1 cellular context compared by ENCODE assay signal in the genomic region with DNA sequence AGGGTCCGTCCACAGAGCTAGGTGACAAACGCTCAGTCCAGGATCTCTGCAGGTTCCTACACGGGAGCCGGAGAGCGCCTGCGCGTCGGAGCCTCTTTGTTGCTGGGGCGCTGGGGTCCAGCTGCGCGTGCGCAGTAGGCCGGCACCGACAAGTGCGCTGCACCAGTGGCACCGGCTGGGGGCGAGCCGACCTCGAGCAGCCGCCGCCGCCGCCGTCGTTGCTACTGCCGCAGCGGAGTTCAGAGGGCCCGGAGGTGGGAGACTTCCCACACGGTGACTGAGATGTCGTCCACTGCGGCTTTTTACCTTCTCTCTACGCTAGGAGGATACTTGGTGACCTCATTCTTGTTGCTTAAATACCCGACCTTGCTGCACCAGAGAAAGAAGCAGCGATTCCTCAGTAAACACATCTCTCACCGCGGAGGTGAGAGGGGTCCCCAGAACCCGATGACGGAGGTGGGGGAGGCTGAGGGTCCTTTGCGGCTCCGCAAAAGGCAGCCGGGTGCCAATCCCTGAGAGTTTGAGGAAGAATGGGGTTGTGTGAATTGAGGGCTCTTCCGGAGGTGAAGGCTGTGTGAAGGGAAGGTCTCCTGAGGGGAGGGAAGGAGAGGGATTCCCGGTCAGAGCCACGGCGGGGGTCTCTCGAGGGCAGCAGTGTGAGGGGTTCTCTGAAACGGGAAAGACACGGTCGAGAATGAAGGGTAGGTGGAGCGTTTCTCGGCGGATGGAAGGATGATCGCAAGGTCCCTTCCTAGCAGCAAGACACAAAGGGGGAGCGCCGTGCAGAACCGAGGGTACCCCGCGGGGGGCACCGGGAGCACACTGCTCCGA.
TF ChIP-seq lines count a peak whose summit lies in the region.

A gene (plus strand): TSS at position 184 of the 831 bp plus-strand sequence. CDS start 99 bp downstream, at position 283.

TF ChIP-seq in HepG2, 621 proteins besides CTCF, POLR2A, EP300 and RAD21 (continued from another document and continues in another):
- TF ChIP-seq, protein P1, sequence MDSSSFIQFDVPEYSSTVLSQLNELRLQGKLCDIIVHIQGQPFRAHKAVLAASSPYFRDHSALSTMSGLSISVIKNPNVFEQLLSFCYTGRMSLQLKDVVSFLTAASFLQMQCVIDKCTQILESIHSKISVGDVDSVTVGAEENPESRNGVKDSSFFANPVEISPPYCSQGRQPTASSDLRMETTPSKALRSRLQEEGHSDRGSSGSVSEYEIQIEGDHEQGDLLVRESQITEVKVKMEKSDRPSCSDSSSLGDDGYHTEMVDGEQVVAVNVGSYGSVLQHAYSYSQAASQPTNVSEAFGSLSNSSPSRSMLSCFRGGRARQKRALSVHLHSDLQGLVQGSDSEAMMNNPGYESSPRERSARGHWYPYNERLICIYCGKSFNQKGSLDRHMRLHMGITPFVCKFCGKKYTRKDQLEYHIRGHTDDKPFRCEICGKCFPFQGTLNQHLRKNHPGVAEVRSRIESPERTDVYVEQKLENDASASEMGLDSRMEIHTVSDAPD (CRISPR knock-in tag; IDR thresholded peaks at IDR 0.05) = peak; percentile 52; the same call in 1 of the 2 replicates
- TF ChIP-seq PHF5A (CRISPR knock-in tag; IDR thresholded peaks at IDR 0.05; ENCODE audit: low read depth, unreplicated experiment) (peak; percentile 36), DR1 (CRISPR knock-in tag; IDR thresholded peaks at IDR 0.05) (no peak), MTF1 (CRISPR knock-in tag; IDR thresholded peaks at IDR 0.05) (no peak), ZNF224 (CRISPR knock-in tag; IDR thresholded peaks at IDR 0.05) (0 out of 2 replicates have a peak, but pooled peaks have one; percentile 19), XBP1 (CRISPR knock-in tag; IDR thresholded peaks at IDR 0.05) (no peak), ZFP90 (CRISPR knock-in tag; IDR thresholded peaks at IDR 0.05; ENCODE audit: borderline replicate concordance) (peak; percentile 72; the same call in 1 of the 2 replicates), ZNF232 (CRISPR knock-in tag; IDR thresholded peaks at IDR 0.05; ENCODE audit: borderline replicate concordance) (no peak; the same call in 1 of the 2 replicates), ZNF354B (CRISPR knock-in tag; IDR thresholded peaks at IDR 0.05) (peak; percentile 90; the same call in 1 of the 2 replicates), RBFOX2 (IDR thresholded peaks at IDR 0.05; ENCODE audit: low read depth, low read length) (peak; percentile 82), SMAD3 (CRISPR knock-in tag; IDR thresholded peaks at IDR 0.05) (peak; percentile 68; the same call in 1 of the 2 replicates), KAT8 (CRISPR knock-in tag; IDR thresholded peaks at IDR 0.05) (peak; percentile 68; the same call in 1 of the 2 replicates), SALL2 (CRISPR knock-in tag; IDR thresholded peaks at IDR 0.05) (0 out of 2 replicates have a peak, but pooled peaks have one; percentile 74), YEATS4 (CRISPR knock-in tag; IDR thresholded peaks at IDR 0.05; ENCODE audit: borderline replicate concordance) (peak; percentile 41; the same call in 1 of the 2 replicates), ISX (CRISPR knock-in tag; conservative IDR thresholded peaks at IDR 0.05) (no peak), NONO (IDR thresholded peaks at IDR 0.05) (no peak), NONO (CRISPR knock-in tag; conservative IDR thresholded peaks at IDR 0.05) (no peak), MED8 (CRISPR knock-in tag; IDR thresholded peaks at IDR 0.05; ENCODE audit: insufficient replicate concordance) (no peak), TEAD2 (CRISPR knock-in tag; IDR thresholded peaks at IDR 0.05) (no peak), MATR3 (CRISPR knock-in tag; IDR thresholded peaks at IDR 0.05) (no peak), RAD51 (IDR thresholded peaks at IDR 0.05; ENCODE audit: borderline replicate concordance) (no peak), ZNF282 (IDR thresholded peaks at IDR 0.05; ENCODE audit: partially characterized antibody) (no peak), POLR2AphosphoS5 (IDR thresholded peaks at IDR 0.05; ENCODE audit: low read depth, low read length) (peak; percentile 96), JUN (CRISPR knock-in tag; IDR thresholded peaks at IDR 0.05) (peak; percentile 76; the same call in 1 of the 2 replicates), RARA (CRISPR knock-in tag; IDR thresholded peaks at IDR 0.05) (peak; percentile 25; the same call in 1 of the 2 replicates), ZNF432 (CRISPR knock-in tag; IDR thresholded peaks at IDR 0.05; ENCODE audit: borderline replicate concordance) (no peak), SAP130 (CRISPR knock-in tag; IDR thresholded peaks at IDR 0.05; ENCODE audit: low read depth) (peak; percentile 75), BCL6 (CRISPR knock-in tag; IDR thresholded peaks at IDR 0.05) (peak; percentile 43), ZNF614 (CRISPR knock-in tag; IDR thresholded peaks at IDR 0.05; ENCODE audit: borderline replicate concordance) (peak; percentile 43), FOXC1 (CRISPR knock-in tag; IDR thresholded peaks at IDR 0.05; ENCODE audit: borderline replicate concordance) (no peak; the same call in none of the 2 replicates), NFATC3 (CRISPR knock-in tag; IDR thresholded peaks at IDR 0.05) (0 out of 2 replicates have a peak, but pooled peaks have one; percentile 6), SMYD3 (CRISPR knock-in tag; IDR thresholded peaks at IDR 0.05) (peak; percentile 92), ZNF883 (CRISPR knock-in tag; IDR thresholded peaks at IDR 0.05; ENCODE audit: not compliant biosample characterization) (peak; percentile 21), NFKB2 (CRISPR knock-in tag; IDR thresholded peaks at IDR 0.05; ENCODE audit: borderline replicate concordance) (peak; percentile 17; the same call in 1 of the 2 replicates)
- TF ChIP-seq, protein P2, sequence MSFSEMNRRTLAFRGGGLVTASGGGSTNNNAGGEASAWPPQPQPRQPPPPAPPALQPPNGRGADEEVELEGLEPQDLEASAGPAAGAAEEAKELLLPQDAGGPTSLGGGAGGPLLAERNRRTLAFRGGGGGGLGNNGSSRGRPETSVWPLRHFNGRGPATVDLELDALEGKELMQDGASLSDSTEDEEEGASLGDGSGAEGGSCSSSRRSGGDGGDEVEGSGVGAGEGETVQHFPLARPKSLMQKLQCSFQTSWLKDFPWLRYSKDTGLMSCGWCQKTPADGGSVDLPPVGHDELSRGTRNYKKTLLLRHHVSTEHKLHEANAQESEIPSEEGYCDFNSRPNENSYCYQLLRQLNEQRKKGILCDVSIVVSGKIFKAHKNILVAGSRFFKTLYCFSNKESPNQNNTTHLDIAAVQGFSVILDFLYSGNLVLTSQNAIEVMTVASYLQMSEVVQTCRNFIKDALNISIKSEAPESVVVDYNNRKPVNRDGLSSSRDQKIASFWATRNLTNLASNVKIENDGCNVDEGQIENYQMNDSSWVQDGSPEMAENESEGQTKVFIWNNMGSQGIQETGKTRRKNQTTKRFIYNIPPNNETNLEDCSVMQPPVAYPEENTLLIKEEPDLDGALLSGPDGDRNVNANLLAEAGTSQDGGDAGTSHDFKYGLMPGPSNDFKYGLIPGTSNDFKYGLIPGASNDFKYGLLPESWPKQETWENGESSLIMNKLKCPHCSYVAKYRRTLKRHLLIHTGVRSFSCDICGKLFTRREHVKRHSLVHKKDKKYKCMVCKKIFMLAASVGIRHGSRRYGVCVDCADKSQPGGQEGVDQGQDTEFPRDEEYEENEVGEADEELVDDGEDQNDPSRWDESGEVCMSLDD (CRISPR knock-in tag; IDR thresholded peaks at IDR 0.05; ENCODE audit: borderline replicate concordance) = peak; percentile 73; the same call in 1 of the 2 replicates
- TF ChIP-seq, protein P3, sequence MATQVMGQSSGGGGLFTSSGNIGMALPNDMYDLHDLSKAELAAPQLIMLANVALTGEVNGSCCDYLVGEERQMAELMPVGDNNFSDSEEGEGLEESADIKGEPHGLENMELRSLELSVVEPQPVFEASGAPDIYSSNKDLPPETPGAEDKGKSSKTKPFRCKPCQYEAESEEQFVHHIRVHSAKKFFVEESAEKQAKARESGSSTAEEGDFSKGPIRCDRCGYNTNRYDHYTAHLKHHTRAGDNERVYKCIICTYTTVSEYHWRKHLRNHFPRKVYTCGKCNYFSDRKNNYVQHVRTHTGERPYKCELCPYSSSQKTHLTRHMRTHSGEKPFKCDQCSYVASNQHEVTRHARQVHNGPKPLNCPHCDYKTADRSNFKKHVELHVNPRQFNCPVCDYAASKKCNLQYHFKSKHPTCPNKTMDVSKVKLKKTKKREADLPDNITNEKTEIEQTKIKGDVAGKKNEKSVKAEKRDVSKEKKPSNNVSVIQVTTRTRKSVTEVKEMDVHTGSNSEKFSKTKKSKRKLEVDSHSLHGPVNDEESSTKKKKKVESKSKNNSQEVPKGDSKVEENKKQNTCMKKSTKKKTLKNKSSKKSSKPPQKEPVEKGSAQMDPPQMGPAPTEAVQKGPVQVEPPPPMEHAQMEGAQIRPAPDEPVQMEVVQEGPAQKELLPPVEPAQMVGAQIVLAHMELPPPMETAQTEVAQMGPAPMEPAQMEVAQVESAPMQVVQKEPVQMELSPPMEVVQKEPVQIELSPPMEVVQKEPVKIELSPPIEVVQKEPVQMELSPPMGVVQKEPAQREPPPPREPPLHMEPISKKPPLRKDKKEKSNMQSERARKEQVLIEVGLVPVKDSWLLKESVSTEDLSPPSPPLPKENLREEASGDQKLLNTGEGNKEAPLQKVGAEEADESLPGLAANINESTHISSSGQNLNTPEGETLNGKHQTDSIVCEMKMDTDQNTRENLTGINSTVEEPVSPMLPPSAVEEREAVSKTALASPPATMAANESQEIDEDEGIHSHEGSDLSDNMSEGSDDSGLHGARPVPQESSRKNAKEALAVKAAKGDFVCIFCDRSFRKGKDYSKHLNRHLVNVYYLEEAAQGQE (IDR thresholded peaks at IDR 0.05; ENCODE audit: borderline replicate concordance in 1 of 2, low read depth in 1 of 2, low read length in 2 of 2) = peak in 1 of 2 experiments; percentile 10; a peak in 1 of 4 replicates
- TF ChIP-seq, protein P4, sequence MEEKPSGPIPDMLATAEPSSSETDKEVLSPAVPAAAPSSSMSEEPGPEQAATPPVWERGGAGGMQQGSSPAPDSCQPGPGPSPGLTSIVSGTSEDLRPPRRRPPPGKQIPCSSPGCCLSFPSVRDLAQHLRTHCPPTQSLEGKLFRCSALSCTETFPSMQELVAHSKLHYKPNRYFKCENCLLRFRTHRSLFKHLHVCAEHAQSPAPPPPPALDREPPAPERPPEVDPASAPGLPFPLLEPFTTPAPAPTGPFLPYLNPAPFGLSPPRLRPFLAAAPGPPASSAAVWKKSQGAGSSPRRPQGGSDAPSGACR (CRISPR knock-in tag; IDR thresholded peaks at IDR 0.05) = 0 out of 2 replicates have a peak, but pooled peaks have one; percentile 60
- TF ChIP-seq, protein P5, sequence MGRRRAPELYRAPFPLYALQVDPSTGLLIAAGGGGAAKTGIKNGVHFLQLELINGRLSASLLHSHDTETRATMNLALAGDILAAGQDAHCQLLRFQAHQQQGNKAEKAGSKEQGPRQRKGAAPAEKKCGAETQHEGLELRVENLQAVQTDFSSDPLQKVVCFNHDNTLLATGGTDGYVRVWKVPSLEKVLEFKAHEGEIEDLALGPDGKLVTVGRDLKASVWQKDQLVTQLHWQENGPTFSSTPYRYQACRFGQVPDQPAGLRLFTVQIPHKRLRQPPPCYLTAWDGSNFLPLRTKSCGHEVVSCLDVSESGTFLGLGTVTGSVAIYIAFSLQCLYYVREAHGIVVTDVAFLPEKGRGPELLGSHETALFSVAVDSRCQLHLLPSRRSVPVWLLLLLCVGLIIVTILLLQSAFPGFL (CRISPR knock-in tag; IDR thresholded peaks at IDR 0.05) = no peak
- TF ChIP-seq, protein P6, sequence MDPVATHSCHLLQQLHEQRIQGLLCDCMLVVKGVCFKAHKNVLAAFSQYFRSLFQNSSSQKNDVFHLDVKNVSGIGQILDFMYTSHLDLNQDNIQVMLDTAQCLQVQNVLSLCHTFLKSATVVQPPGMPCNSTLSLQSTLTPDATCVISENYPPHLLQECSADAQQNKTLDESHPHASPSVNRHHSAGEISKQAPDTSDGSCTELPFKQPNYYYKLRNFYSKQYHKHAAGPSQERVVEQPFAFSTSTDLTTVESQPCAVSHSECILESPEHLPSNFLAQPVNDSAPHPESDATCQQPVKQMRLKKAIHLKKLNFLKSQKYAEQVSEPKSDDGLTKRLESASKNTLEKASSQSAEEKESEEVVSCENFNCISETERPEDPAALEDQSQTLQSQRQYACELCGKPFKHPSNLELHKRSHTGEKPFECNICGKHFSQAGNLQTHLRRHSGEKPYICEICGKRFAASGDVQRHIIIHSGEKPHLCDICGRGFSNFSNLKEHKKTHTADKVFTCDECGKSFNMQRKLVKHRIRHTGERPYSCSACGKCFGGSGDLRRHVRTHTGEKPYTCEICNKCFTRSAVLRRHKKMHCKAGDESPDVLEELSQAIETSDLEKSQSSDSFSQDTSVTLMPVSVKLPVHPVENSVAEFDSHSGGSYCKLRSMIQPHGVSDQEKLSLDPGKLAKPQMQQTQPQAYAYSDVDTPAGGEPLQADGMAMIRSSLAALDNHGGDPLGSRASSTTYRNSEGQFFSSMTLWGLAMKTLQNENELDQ (CRISPR knock-in tag; IDR thresholded peaks at IDR 0.05; ENCODE audit: borderline replicate concordance) = no peak
- TF ChIP-seq, protein P7, sequence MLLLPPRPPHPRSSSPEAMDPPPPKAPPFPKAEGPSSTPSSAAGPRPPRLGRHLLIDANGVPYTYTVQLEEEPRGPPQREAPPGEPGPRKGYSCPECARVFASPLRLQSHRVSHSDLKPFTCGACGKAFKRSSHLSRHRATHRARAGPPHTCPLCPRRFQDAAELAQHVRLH (CRISPR knock-in tag; IDR thresholded peaks at IDR 0.05; ENCODE audit: borderline replicate concordance, low read depth) = peak; percentile 55; the same call in 1 of the 2 replicates
- TF ChIP-seq, protein P8, sequence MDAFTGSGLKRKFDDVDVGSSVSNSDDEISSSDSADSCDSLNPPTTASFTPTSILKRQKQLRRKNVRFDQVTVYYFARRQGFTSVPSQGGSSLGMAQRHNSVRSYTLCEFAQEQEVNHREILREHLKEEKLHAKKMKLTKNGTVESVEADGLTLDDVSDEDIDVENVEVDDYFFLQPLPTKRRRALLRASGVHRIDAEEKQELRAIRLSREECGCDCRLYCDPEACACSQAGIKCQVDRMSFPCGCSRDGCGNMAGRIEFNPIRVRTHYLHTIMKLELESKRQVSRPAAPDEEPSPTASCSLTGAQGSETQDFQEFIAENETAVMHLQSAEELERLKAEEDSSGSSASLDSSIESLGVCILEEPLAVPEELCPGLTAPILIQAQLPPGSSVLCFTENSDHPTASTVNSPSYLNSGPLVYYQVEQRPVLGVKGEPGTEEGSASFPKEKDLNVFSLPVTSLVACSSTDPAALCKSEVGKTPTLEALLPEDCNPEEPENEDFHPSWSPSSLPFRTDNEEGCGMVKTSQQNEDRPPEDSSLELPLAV (CRISPR knock-in tag; conservative IDR thresholded peaks at IDR 0.05; ENCODE audit: low read depth) = no peak
- TF ChIP-seq, protein P9, sequence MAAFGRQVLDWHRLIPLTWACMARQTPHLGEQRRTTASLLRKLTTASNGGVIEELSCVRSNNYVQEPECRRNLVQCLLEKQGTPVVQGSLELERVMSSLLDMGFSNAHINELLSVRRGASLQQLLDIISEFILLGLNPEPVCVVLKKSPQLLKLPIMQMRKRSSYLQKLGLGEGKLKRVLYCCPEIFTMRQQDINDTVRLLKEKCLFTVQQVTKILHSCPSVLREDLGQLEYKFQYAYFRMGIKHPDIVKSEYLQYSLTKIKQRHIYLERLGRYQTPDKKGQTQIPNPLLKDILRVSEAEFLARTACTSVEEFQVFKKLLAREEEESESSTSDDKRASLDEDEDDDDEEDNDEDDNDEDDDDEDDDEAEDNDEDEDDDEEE (CRISPR knock-in tag; IDR thresholded peaks at IDR 0.05) = no peak
- TF ChIP-seq, protein P10, sequence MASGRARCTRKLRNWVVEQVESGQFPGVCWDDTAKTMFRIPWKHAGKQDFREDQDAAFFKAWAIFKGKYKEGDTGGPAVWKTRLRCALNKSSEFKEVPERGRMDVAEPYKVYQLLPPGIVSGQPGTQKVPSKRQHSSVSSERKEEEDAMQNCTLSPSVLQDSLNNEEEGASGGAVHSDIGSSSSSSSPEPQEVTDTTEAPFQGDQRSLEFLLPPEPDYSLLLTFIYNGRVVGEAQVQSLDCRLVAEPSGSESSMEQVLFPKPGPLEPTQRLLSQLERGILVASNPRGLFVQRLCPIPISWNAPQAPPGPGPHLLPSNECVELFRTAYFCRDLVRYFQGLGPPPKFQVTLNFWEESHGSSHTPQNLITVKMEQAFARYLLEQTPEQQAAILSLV (CRISPR knock-in tag; IDR thresholded peaks at IDR 0.05; ENCODE audit: borderline replicate concordance) = 0 out of 2 replicates have a peak, but pooled peaks have one; percentile 59
